10 cellular contexts compared by ENCODE assay signal in genomic region chr20:4563534-4563933, GRCh38.
A peak's percentile ranks its signal among the peaks of the same experiment; 100 is the strongest.
DNase-seq lines count a peak whose midpoint lies in the region; ATAC-seq and TF ChIP-seq lines count a peak whose summit lies in the region.
"Had no signal": no experiment of that assay in that cellular context is flagged by ENCODE, and none has a peak within 500 bp of the region (broad histone marks: within the 10 kb centered on the region; RNA-seq: fewer than 3 reads in every experiment).

No MANE protein-coding gene starts in this region.

- H3K27ac Mint-ChIP-seq in activated CD4-positive, alpha-beta T cell treated with anti-CD3 and anti-CD28 coated beads, Interleukin-2, amount 10 ng/mL, durations not matched to agents 7 days and 5 days: no peak overlapping the region

- POLR2A ChIA-PET in activated CD4-positive, alpha-beta T cell treated with anti-CD3 and anti-CD28 coated beads, Interleukin-2, amount 10 ng/mL, durations not matched to agents 7 days and 5 days (lab: Charles Lee): no interaction called here

- no peak overlapping the region for H3K4me3 ChIP-seq in iPS DF 6.9 (ENCODE audit: low read length)
- H3K4me3 ChIP-seq: pancreas, SJSA1 had no signal

- no peak for TF ChIP-seq EP300 in Ishikawa (IDR thresholded peaks at IDR 0.05; ENCODE audit: borderline replicate concordance)

- H3K4me1 ChIP-seq in iPS DF 6.9 (ENCODE audit: control insufficient read depth, insufficient read depth, low read length): no peaks in the 10 kb centered on the region
- H3K4me1 ChIP-seq: pancreas, SJSA1 had no signal

- DNase-seq in AG09319 (ENCODE audit: extremely low read depth, low read depth) (no peak), iPS DF 6.9 (ENCODE audit: low read depth, low spot score) (peak; percentile 27), NCI-H2171 treated with DMSO at 0.1 percent for 48 hours (lab: John Stamatoyannopoulos, UW) (no peak), amygdala (lab: John Stamatoyannopoulos, UW) (no peak)
- DNase-seq in activated CD4-positive, alpha-beta T cell treated with anti-CD3 and anti-CD28 coated beads, Interleukin-2, amount 10 ng/mL, durations not matched to agents 7 days and 5 days: peak; percentile 36
- DNase-seq: pancreas had no signal

- CTCF ChIA-PET in activated CD4-positive, alpha-beta T cell treated with anti-CD3 and anti-CD28 coated beads, Interleukin-2, amount 10 ng/mL, durations not matched to agents 7 days and 5 days (lab: Charles Lee): no interaction called here

- no CpG with 5 or more reads among the region's 4 CpGs for WGBS in iPS DF 6.9 (ENCODE audit: insufficient coverage, insufficient read length)

- ATAC-seq in HG03280 (IDR thresholded peaks at IDR 0.05; ENCODE audit: unreplicated experiment): no peak
- ATAC-seq in HG03432 (IDR thresholded peaks at IDR 0.05; ENCODE audit: unreplicated experiment): no peak

- no peaks in the 10 kb centered on the region for H3K27me3 ChIP-seq in iPS DF 6.9 (ENCODE audit: control insufficient read depth, insufficient read depth, low read length)
- H3K27me3 ChIP-seq: pancreas, SJSA1 had no signal

- H3K36me3 Mint-ChIP-seq in activated CD4-positive, alpha-beta T cell treated with anti-CD3 and anti-CD28 coated beads, Interleukin-2, amount 10 ng/mL, durations not matched to agents 7 days and 5 days (ENCODE audit: low read depth): no peaks in the 10 kb centered on the region

- H3K27me3 Mint-ChIP-seq in activated CD4-positive, alpha-beta T cell treated with anti-CD3 and anti-CD28 coated beads, Interleukin-2, amount 10 ng/mL, durations not matched to agents 7 days and 5 days: peaks cover 32% of the 10 kb centered on the region

- no peak overlapping the region for H3K27ac ChIP-seq in iPS DF 6.9 (ENCODE audit: low read length)
- H3K27ac ChIP-seq: pancreas, SJSA1 had no signal

- peak; percentile 29 for TF ChIP-seq CTCF in AG09319 (IDR thresholded peaks at IDR 0.05; ENCODE audit: low read depth, low read length)

- TF ChIP-seq RAD21 in Ishikawa (IDR thresholded peaks at IDR 0.05; ENCODE audit: low read depth): no peak

- no peaks in the 10 kb centered on the region for H3K9me3 Mint-ChIP-seq in activated CD4-positive, alpha-beta T cell treated with anti-CD3 and anti-CD28 coated beads, Interleukin-2, amount 10 ng/mL, durations not matched to agents 7 days and 5 days

- H3K4me1 Mint-ChIP-seq in activated CD4-positive, alpha-beta T cell treated with anti-CD3 and anti-CD28 coated beads, Interleukin-2, amount 10 ng/mL, durations not matched to agents 7 days and 5 days: no peaks in the 10 kb centered on the region

- H3K4me3 Mint-ChIP-seq in activated CD4-positive, alpha-beta T cell treated with anti-CD3 and anti-CD28 coated beads, Interleukin-2, amount 10 ng/mL, durations not matched to agents 7 days and 5 days: no peak overlapping the region

- H3K9me3 ChIP-seq in iPS DF 6.9 (ENCODE audit: control insufficient read depth, insufficient read depth, low read length): no peaks in the 10 kb centered on the region
- H3K9me3 ChIP-seq: pancreas, SJSA1 had no signal

- no peaks in the 10 kb centered on the region for H3K36me3 ChIP-seq in iPS DF 6.9 (ENCODE audit: control insufficient read depth, insufficient read depth, low read length)
- H3K36me3 ChIP-seq: pancreas, SJSA1 had no signal

TF ChIP-seq in Ishikawa, 13 proteins besides CTCF, POLR2A, EP300 and RAD21:
- TF ChIP-seq CEBPB (IDR thresholded peaks at IDR 0.05) (no peak), TCF12 (IDR thresholded peaks at IDR 0.05; ENCODE audit: low read depth) (no peak), USF1 (IDR thresholded peaks at IDR 0.05) (no peak), ZBTB7A (IDR thresholded peaks at IDR 0.05; ENCODE audit: low read depth) (no peak), TEAD4 (IDR thresholded peaks at IDR 0.05) (peak; percentile 37), YY1 (IDR thresholded peaks at IDR 0.05; ENCODE audit: low read depth) (no peak), CREB1 (IDR thresholded peaks at IDR 0.05; ENCODE audit: low read depth) (no peak), REST (IDR thresholded peaks at IDR 0.05; ENCODE audit: low read depth) (peak; percentile 94), EGR1 (IDR thresholded peaks at IDR 0.05) (no peak), MAX (IDR thresholded peaks at IDR 0.05) (peak; percentile 66), TAF1 (IDR thresholded peaks at IDR 0.05; ENCODE audit: low read depth) (no peak), FOXM1 (IDR thresholded peaks at IDR 0.05; ENCODE audit: borderline replicate concordance, low read depth) (no peak), NFIC (IDR thresholded peaks at IDR 0.05) (no peak)
TF ChIP-seq in Ishikawa: peak in this region for 3.

Comparison
In these comparisons a context has a peak if more than half of its experiments do, and no peak if none do; other contexts are left out.
1. DNase-seq: peak in activated CD4-positive, alpha-beta T cell treated with anti-CD3 and anti-CD28 coated beads, Interleukin-2, amount 10 ng/mL, durations not matched to agents 7 days and 5 days (single experiment) and iPS DF 6.9 (single experiment); none in AG09319 (single experiment), NCI-H2171 treated with DMSO at 0.1 percent for 48 hours (single experiment) and amygdala (0 of 56).